Comparison of ENCODE assay signal across 8 cellular contexts in the genomic region with DNA sequence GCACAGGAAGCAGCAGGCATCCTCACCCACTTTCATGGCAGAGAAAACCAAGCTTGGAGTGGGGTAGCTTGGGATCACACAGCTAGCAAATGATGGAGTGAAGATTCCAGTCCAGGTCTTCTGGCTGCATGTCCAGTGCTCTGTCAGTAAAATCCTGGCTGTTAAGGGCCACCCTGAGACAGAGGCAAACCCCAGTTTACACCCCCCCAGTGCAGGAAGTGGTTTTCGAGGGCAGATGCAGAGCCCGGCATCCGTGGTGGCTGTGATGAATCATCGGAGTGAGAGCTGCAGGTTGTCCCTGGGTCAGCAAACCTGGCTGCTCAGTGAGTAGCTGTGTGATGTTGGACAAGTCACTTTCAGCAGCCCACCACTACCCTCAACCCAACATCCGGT.
DNase-seq lines count a peak whose midpoint lies in the region; ATAC-seq and TF ChIP-seq lines count a peak whose summit lies in the region.

No MANE protein-coding gene starts in this region.

- peaks cover 6% of the 10 kb centered on the region for H3K36me3 ChIP-seq in thymus (ENCODE audit: control insufficient read depth, insufficient read depth)

- peak; percentile 59 for ATAC-seq in GM21825 (IDR thresholded peaks at IDR 0.05; ENCODE audit: unreplicated experiment)
- ATAC-seq in central memory CD8-positive, alpha-beta T cell (replicated peaks; ENCODE audit: extremely low read depth, poor library complexity, severe bottlenecking): peak; percentile 76
- peak; percentile 62 to 80 (median 78) for ATAC-seq in natural killer cell

- peaks cover 90% of the 10 kb centered on the region for H3K4me1 Mint-ChIP-seq in central memory CD8-positive, alpha-beta T cell
- H3K4me1 Mint-ChIP-seq in natural killer cell: peaks cover 88 to 100% of the 10 kb centered on the region in 2 donors

- no peak for TF ChIP-seq CTCF in natural killer cell (IDR thresholded peaks at IDR 0.05)

- H3K27ac ChIP-seq in thymus (ENCODE audit: low read depth): peak overlapping the region; percentile 88

- no peaks in the 10 kb centered on the region for H3K27me3 ChIP-seq in thymus (ENCODE audit: control insufficient read depth, insufficient read depth)

- WGBS in thymus: 3% methylated on average over 5 of the region's 5 CpGs

- peak overlapping the region; percentile 88 for H3K27ac Mint-ChIP-seq in central memory CD8-positive, alpha-beta T cell (ENCODE audit: low read depth)
- peak overlapping the region; percentile 92 to 93 for H3K27ac Mint-ChIP-seq in natural killer cell

- H3K4me3 ChIP-seq in thymus (ENCODE audit: low read length): no peak overlapping the region

- no peaks in the 10 kb centered on the region for H3K27me3 Mint-ChIP-seq in central memory CD8-positive, alpha-beta T cell
- no peaks in the 10 kb centered on the region for H3K27me3 Mint-ChIP-seq in natural killer cell (ENCODE audit: low read depth in 2 of 2)

- H3K4me3 Mint-ChIP-seq in central memory CD8-positive, alpha-beta T cell: peak overlapping the region; percentile 83
- H3K4me3 Mint-ChIP-seq in natural killer cell: peak overlapping the region; percentile 77

- H3K36me3 Mint-ChIP-seq in central memory CD8-positive, alpha-beta T cell (ENCODE audit: insufficient read depth): peaks cover 24% of the 10 kb centered on the region
- H3K36me3 Mint-ChIP-seq in natural killer cell: no peaks in the 10 kb centered on the region

- H3K4me1 ChIP-seq in thymus (ENCODE audit: control insufficient read depth, insufficient read depth, low read length): peaks cover 37% of the 10 kb centered on the region

- H3K9me3 ChIP-seq in thymus (ENCODE audit: control insufficient read depth): no peaks in the 10 kb centered on the region

- no peaks in the 10 kb centered on the region for H3K9me3 Mint-ChIP-seq in central memory CD8-positive, alpha-beta T cell
- H3K9me3 Mint-ChIP-seq in natural killer cell: no peaks in the 10 kb centered on the region

- DNase-seq in GDM1 (lab: John Stamatoyannopoulos, UW): peak; percentile 50
- peak; percentile 33 for DNase-seq in LoVo (ENCODE audit: low spot score)
- DNase-seq in activated CD4-positive, CD25-positive, alpha-beta regulatory T cell treated with anti-CD3 and anti-CD28 coated beads, Interleukin-2, amount 50 U/mL, for 72 hours: peak; percentile 77
- peak; percentile 67 to 78 for DNase-seq in central memory CD8-positive, alpha-beta T cell (ENCODE audit: low spot score in 2 of 2)
- DNase-seq in natural killer cell: peak; percentile 88
- DNase-seq in NCI-H526 (lab: John Stamatoyannopoulos, UW): no peak

- intact Hi-C loops in natural killer cell (cut with micrococcal nuclease): loop anchor here (1.0 to 10.0 kb wide), 5 partner anchors 62 to 806 kb away; partner anchors contain the start of genes AKNA, C9orf43 and POLE3

Comparison
In these comparisons a context has a peak if more than half of its experiments do, and no peak if none do; other contexts are left out.
1. DNase-seq: peak in GDM1 (single experiment), LoVo (single experiment), activated CD4-positive, CD25-positive, alpha-beta regulatory T cell treated with anti-CD3 and anti-CD28 coated beads, Interleukin-2, amount 50 U/mL, for 72 hours (single experiment), central memory CD8-positive, alpha-beta T cell (2 of 2) and natural killer cell (single experiment); none in NCI-H526 (0 of 2).
2. Peak in every context shown above with its lines, with median percentiles within 50 percentile points of each other: ATAC-seq.